In the genomic region with DNA sequence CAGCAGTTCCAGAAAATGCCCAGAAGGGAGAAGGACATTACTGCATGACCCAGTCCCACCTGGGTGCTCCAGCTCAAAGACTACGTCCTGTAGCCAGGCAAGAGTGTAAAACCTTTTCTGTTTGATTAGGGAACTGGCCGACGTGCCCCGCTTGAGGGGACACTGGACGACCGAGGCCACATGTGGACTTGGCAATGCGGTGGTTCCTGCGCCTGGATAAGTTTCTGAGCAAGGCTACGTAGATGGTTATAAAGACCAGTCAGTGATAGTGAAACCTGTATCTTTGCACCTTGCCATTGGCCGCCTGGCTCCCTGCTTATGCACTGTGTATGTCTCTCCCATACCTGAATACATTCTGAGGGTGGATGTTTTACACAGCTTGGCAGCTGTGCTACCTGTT, we compare ENCODE assay signal across 24 cellular contexts.
"Had no signal": no experiment of that assay in that cellular context is flagged by ENCODE, and none has a peak within 500 bp of the region (broad histone marks: within the 10 kb centered on the region; RNA-seq: fewer than 3 reads in every experiment).

No MANE protein-coding gene starts in this region.

- FAIRE-seq: colon, endothelial cell of umbilical vein, frontal cortex, kidney had no signal

- H3K4me3 ChIP-seq: coronary artery, dorsolateral prefrontal cortex, esophagus muscularis mucosa, gastroesophageal sphincter, heart left ventricle, hepatocyte, left ventricle myocardium inferior, lower lobe of right lung had no signal

- H3K9me3 ChIP-seq: esophagus muscularis mucosa, gastroesophageal sphincter, lower lobe of right lung had no signal

- H3K36me3 ChIP-seq: esophagus muscularis mucosa, gastroesophageal sphincter, heart left ventricle, left ventricle myocardium inferior, lower lobe of right lung had no signal

- ATAC-seq: gastroesophageal sphincter, heart left ventricle, left colon, left lobe of liver, lower lobe of right lung had no signal

- H3K4me1 ChIP-seq: esophagus muscularis mucosa, foreskin keratinocyte, gastroesophageal sphincter, heart left ventricle, left ventricle myocardium inferior, lower lobe of right lung had no signal

- H3K4me2 ChIP-seq: hepatocyte had no signal

- H3K27ac ChIP-seq: coronary artery, dorsolateral prefrontal cortex, esophagus muscularis mucosa, foreskin keratinocyte, gastroesophageal sphincter, heart left ventricle, hepatocyte, left ventricle myocardium inferior, lower lobe of right lung had no signal

- H3K27me3 ChIP-seq: dorsolateral prefrontal cortex, esophagus muscularis mucosa, foreskin keratinocyte, gastroesophageal sphincter, heart left ventricle, hepatocyte had no signal

- H2AFZ ChIP-seq: hepatocyte had no signal

- DNase-seq: dermis blood vessel endothelial cell; dorsolateral prefrontal cortex; effector CD4-positive, alpha-beta T cell; effector memory CD4-positive, alpha-beta T cell; foreskin keratinocyte; heart left ventricle; hypothalamus; immature natural killer cell; islet precursor cell; kidney; kidney glomerular epithelial cell; left colon; left ventricle myocardium inferior; lower lobe of right lung; mesendoderm; midbrain had no signal
